13 cellular contexts compared by ENCODE assay signal in the genomic region with DNA sequence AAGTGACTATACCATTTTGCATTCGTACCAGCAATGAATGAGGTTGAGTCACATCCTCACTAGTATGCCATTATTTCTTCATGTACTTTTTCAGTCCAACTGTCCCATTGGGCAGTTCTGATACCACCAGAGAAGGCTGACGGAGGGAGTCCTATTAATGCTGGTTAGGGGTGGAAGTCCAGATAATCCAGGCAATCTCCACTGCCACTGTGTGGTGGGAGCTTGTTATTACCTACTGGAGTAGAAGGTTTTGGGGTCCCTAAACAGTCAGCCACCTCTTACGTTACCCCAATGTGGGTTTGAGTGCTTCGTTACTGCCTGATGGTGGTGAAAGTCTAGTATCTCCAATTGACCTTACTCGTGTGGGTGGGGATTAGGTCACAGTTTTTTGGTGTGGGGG.
DNase-seq lines count a peak whose midpoint lies in the region; ATAC-seq and TF ChIP-seq lines count a peak whose summit lies in the region.
"Had no signal": no experiment of that assay in that cellular context is flagged by ENCODE, and none has a peak within 500 bp of the region (broad histone marks: within the 10 kb centered on the region; RNA-seq: fewer than 3 reads in every experiment).

No MANE protein-coding gene starts in this region.

- no peak overlapping the region for H3K4me3 Mint-ChIP-seq in glutamatergic neuron (ENCODE audit: unreplicated experiment)
- H3K4me3 Mint-ChIP-seq: activated T-cell treated with anti-CD3 and anti-CD28 coated beads, Interleukin-2, amount 50 U/mL, for 72 hours had no signal

- no peaks in the 10 kb centered on the region for H3K4me1 Mint-ChIP-seq in glutamatergic neuron (ENCODE audit: low read depth, unreplicated experiment)

- H3K4me1 ChIP-seq in left ventricle myocardium inferior = no peaks in the 10 kb centered on the region
- H3K4me1 ChIP-seq in colonic mucosa = no peaks in the 10 kb centered on the region
- H3K4me1 ChIP-seq: transverse colon had no signal

- H3K36me3 Mint-ChIP-seq in glutamatergic neuron (ENCODE audit: unreplicated experiment) = peaks cover under 1% of the 10 kb centered on the region

- H3K36me3 ChIP-seq in left ventricle myocardium inferior (no peaks in the 10 kb centered on the region), colonic mucosa (no peaks in the 10 kb centered on the region)
- H3K36me3 ChIP-seq: brain microvascular endothelial cell, transverse colon had no signal

- H3K9me3 ChIP-seq in left ventricle myocardium inferior (replicated peaks) (peaks cover 13% of the 10 kb centered on the region), colonic mucosa (no peaks in the 10 kb centered on the region)
- H3K9me3 ChIP-seq: transverse colon had no signal

- no peak overlapping the region for H3K9ac ChIP-seq in colonic mucosa (ENCODE audit: low read depth in 2 of 2, low read length in 2 of 2)

- no peak overlapping the region for H3K4me3 ChIP-seq in left ventricle myocardium inferior
- no peak overlapping the region for H3K4me3 ChIP-seq in colonic mucosa
- H3K4me3 ChIP-seq: transverse colon had no signal

- no peak overlapping the region for H3K27ac Mint-ChIP-seq in glutamatergic neuron (ENCODE audit: unreplicated experiment)
- H3K27ac Mint-ChIP-seq: activated T-cell treated with anti-CD3 and anti-CD28 coated beads, Interleukin-2, amount 50 U/mL, for 72 hours had no signal

- no peak overlapping the region for H3K27ac ChIP-seq in left ventricle myocardium inferior (replicated peaks)
- no peak overlapping the region for H3K27ac ChIP-seq in colonic mucosa
- H3K27ac ChIP-seq: brain microvascular endothelial cell, transverse colon had no signal

- ATAC-seq in Right ventricle myocardium inferior = no peak
- no peak for ATAC-seq in HG03108 (IDR thresholded peaks at IDR 0.05; ENCODE audit: unreplicated experiment)

- intact Hi-C loops in left ventricle myocardium inferior (cut with micrococcal nuclease) (no loop called here), Right ventricle myocardium inferior (cut with DNase I) (no loop called here), colonic mucosa (cut with DNase I) (no loop called here)

- DNase-seq in left ventricle myocardium inferior (no peak), Right ventricle myocardium inferior (ENCODE audit: missing footprints) (no peak), OCI-M1 (lab: John Stamatoyannopoulos, UW) (peak; percentile 1), glutamatergic neuron (no peak), colonic mucosa (no peak), HUDEP-2 (lab: John Stamatoyannopoulos, UW; ENCODE audit: unreplicated experiment in 76 of 76) (no peak)
- no peak for DNase-seq in activated naive CD4-positive, alpha-beta T cell treated with Interleukin-2 at 50 U/mL for 16 hours
- DNase-seq: activated T-cell treated with anti-CD3 and anti-CD28 coated beads, Interleukin-2, amount 50 U/mL, for 72 hours; brain microvascular endothelial cell; NCI-H2029; SHP77; transverse colon had no signal

- H3K27me3 ChIP-seq in left ventricle myocardium inferior (ENCODE audit: low read depth) (no peaks in the 10 kb centered on the region), colonic mucosa (no peaks in the 10 kb centered on the region)
- H3K27me3 ChIP-seq: brain microvascular endothelial cell, transverse colon had no signal

- H3K27me3 Mint-ChIP-seq in glutamatergic neuron (ENCODE audit: unreplicated experiment) = no peaks in the 10 kb centered on the region

- TF ChIP-seq CTCF in left ventricle myocardium inferior (IDR thresholded peaks at IDR 0.05; ENCODE audit: borderline replicate concordance) = peak; percentile 38
- peak; percentile 21 for TF ChIP-seq CTCF in glutamatergic neuron (IDR thresholded peaks at IDR 0.05; ENCODE audit: partially characterized antibody, unreplicated experiment)
- no peak for TF ChIP-seq CTCF in colonic mucosa (IDR thresholded peaks at IDR 0.05)

- H3K9me3 Mint-ChIP-seq in glutamatergic neuron (ENCODE audit: unreplicated experiment) = no peaks in the 10 kb centered on the region
